8 cellular contexts compared by ENCODE assay signal in genomic region chr2:37344453-37345361, GRCh38. TPM values are rescaled to one million over a fixed set of nuclear protein-coding genes. Genes with fewer than 3 reads are reported as not detected.
A peak's percentile ranks its signal among the peaks of the same experiment; 100 is the strongest.
DNase-seq lines count a peak whose midpoint lies in the region; ATAC-seq and TF ChIP-seq lines count a peak whose summit lies in the region.

QPCT (plus strand) TSS chr2:37344630; CDS start chr2:37344732, 102 bp downstream.

- CTCF ChIA-PET in GM10248 (lab: Yijun Ruan, JAX) = no interaction called here

- no peaks in the 10 kb centered on the region for H3K9me3 Mint-ChIP-seq in chondrocyte (ENCODE audit: low read depth)

- TF ChIP-seq CTCF in GM10248 (IDR thresholded peaks at IDR 0.05; ENCODE audit: control extremely low read depth, extremely low read depth, low read depth, missing control alignments) = no peak
- TF ChIP-seq CTCF in chondrocyte (IDR thresholded peaks at IDR 0.05) = no peak
- TF ChIP-seq CTCF in left lung (IDR thresholded peaks at IDR 0.05) = no peak

- H3K27me3 ChIP-seq in HUES48 (ENCODE audit: control insufficient read depth, insufficient read depth, low read length) (peaks cover 8% of the 10 kb centered on the region), left lung (no peaks in the 10 kb centered on the region)

- H3K4me3 ChIP-seq in HUES48 (ENCODE audit: low read depth, low read length) = peak within 1 kb of the TSS; percentile 87
- peak within 1 kb of the TSS; percentile 54 to 59 for H3K4me3 ChIP-seq in left lung

- peak; percentile 70 for DNase-seq in GM10248 (ENCODE audit: extremely low spot score)
- DNase-seq in activated CD4-positive, CD25-positive, alpha-beta regulatory T cell (lab: John Stamatoyannopoulos, UW) = peak in 3 of 4 experiments; percentile 7 to 34 (median 9)
- DNase-seq in chondrocyte (ENCODE audit: low spot score) = peak; percentile 89
- DNase-seq in left lung = peak; percentile 66 to 93
- DNase-seq in stimulated activated CD8-positive, alpha-beta memory T cell treated with anti-CD3 and anti-CD28 coated beads, Interleukin-12 subunit alpha, Interleukin-12 subunit beta, amount 100 ng/mL, for 4 hours (ENCODE audit: low read depth) = peak; percentile 65
- no peak for DNase-seq in DMS114 treated with DMSO at 0.1 percent for 48 hours (lab: John Stamatoyannopoulos, UW; ENCODE audit: unreplicated experiment)
- DNase-seq in GF-D8 (lab: John Stamatoyannopoulos, UW) = no peak

- no peak within 1 kb of the TSS for H3K4me3 Mint-ChIP-seq in chondrocyte (ENCODE audit: unreplicated experiment)

- H3K4me1 Mint-ChIP-seq in chondrocyte (ENCODE audit: low read depth) = peaks cover 4% of the 10 kb centered on the region

- H3K27ac Mint-ChIP-seq in chondrocyte (ENCODE audit: unreplicated experiment) = no peak within 1 kb of the TSS

- ATAC-seq in left lung = peak; percentile 84

- intact Hi-C loops in left lung (cut with DNase I) = no loop called here

- peak within 1 kb of the TSS; percentile 28; the same call in 1 of the 2 replicates for H3K9ac ChIP-seq in HUES48 (ENCODE audit: low read depth, low read length)

- POLR2A ChIA-PET in GM10248 (lab: Yijun Ruan, JAX) = no interaction called here

- no peaks in the 10 kb centered on the region for H3K36me3 Mint-ChIP-seq in chondrocyte (ENCODE audit: low read depth)

- peaks cover 38% of the 10 kb centered on the region for H3K4me1 ChIP-seq in HUES48 (ENCODE audit: control insufficient read depth, insufficient read depth, low read length)
- H3K4me1 ChIP-seq in left lung = peaks cover 11 to 43% of the 10 kb centered on the region in 2 donors

- no peaks in the 10 kb centered on the region for H3K9me3 ChIP-seq in HUES48 (ENCODE audit: control insufficient read depth, insufficient read depth, low read length)
- H3K9me3 ChIP-seq in left lung = no peaks in the 10 kb centered on the region

- H3K36me3 ChIP-seq in HUES48 (ENCODE audit: control insufficient read depth, insufficient read depth, low read length) (no peaks in the 10 kb centered on the region), left lung (no peaks in the 10 kb centered on the region)

- peak within 1 kb of the TSS; percentile 57 for H3K27ac ChIP-seq in HUES48 (ENCODE audit: low read depth, low read length)
- H3K27ac ChIP-seq in left lung = peak within 1 kb of the TSS; percentile 52 to 71

- H3K27me3 Mint-ChIP-seq in chondrocyte (ENCODE audit: low read depth) = no peaks in the 10 kb centered on the region

RNA-seq across cellular contexts. Expression of gene QPCT, which starts in this region (rescaled TPM):
- total RNA-seq in chondrocyte (0.67 to 1.2 TPM in 2 of 3 replicates, not detected in the other), left lung (10 to 100 TPM; 11.5 to 16.6 TPM)

Comparison
In these comparisons a context has a peak if more than half of its experiments do, and no peak if none do; other contexts are left out.
1. DNase-seq: peak in GM10248 (single experiment), activated CD4-positive, CD25-positive, alpha-beta regulatory T cell (3 of 4), chondrocyte (single experiment), left lung (2 of 2) and stimulated activated CD8-positive, alpha-beta memory T cell treated with anti-CD3 and anti-CD28 coated beads, Interleukin-12 subunit alpha, Interleukin-12 subunit beta, amount 100 ng/mL, for 4 hours (single experiment); none in DMS114 treated with DMSO at 0.1 percent for 48 hours (single experiment) and GF-D8 (single experiment).